16 cellular contexts compared by ENCODE assay signal in the genomic region with DNA sequence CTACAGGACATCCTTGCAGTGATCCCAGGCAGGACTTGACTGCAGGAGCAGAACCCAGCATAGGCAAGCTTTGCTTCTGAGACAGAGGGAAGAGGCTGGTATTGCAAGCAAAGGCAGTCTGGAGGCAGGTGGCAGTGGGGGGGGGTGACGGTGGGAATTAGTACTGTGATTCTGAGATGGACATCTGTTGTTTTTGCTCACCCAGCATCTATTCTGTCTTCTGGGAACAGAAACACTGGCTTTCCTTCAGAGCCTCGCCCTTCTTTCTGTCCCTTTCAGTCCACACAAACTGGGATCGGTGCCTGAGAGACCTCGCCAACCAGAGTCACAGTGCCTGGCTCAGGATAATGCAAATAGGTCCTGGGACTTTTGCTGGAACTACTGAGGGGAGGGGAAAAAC. TPM values are rescaled to one million over a fixed set of nuclear protein-coding genes. Genes with fewer than 3 reads are reported as not detected.
A peak's percentile ranks its signal among the peaks of the same experiment; 100 is the strongest.
DNase-seq lines count a peak whose midpoint lies in the region; ATAC-seq and TF ChIP-seq lines count a peak whose summit lies in the region.
"Had no signal": no experiment of that assay in that cellular context is flagged by ENCODE, and none has a peak within 500 bp of the region (broad histone marks: within the 10 kb centered on the region; RNA-seq: fewer than 3 reads in every experiment).

No MANE protein-coding gene starts in this region.

- TF ChIP-seq CTCF in LNCaP clone FGC (IDR thresholded peaks at IDR 0.05; ENCODE audit: control insufficient read depth, extremely low read depth, insufficient read depth): no peak
- TF ChIP-seq CTCF in HFFc6 (IDR thresholded peaks at IDR 0.05): no peak

- no peaks in the 10 kb centered on the region for H3K27me3 ChIP-seq in adipocyte (replicated peaks; ENCODE audit: control insufficient read depth, insufficient read depth, low read length)
- H3K27me3 ChIP-seq: heart right ventricle, upper lobe of right lung had no signal

- intact Hi-C loops in sciatic nerve (cut with DNase I): no loop called here

- H3K4me1 Mint-ChIP-seq in HFFc6 (ENCODE audit: low read depth): peaks cover 40% of the 10 kb centered on the region

- no peak overlapping the region for H3K4me3 ChIP-seq in LNCaP clone FGC (ENCODE audit: low read depth, low read length)
- H3K4me3 ChIP-seq in adipocyte (ENCODE audit: low read length): no peak overlapping the region
- H3K4me3 ChIP-seq: coronary artery, heart right ventricle, upper lobe of right lung had no signal

- no peaks in the 10 kb centered on the region for H3K9me3 ChIP-seq in adipocyte (ENCODE audit: control insufficient read depth, low read length)
- H3K9me3 ChIP-seq: heart right ventricle, upper lobe of right lung had no signal

- no peaks in the 10 kb centered on the region; the same call in none of the 2 replicates for H3K27me3 Mint-ChIP-seq in HFFc6 (ENCODE audit: insufficient read depth)
- H3K27me3 Mint-ChIP-seq: activated T-cell treated with anti-CD3 and anti-CD28 coated beads, Interleukin-2, amount 50 U/mL, for 24 hours had no signal

- peaks cover 25% of the 10 kb centered on the region for H3K36me3 Mint-ChIP-seq in HFFc6 (ENCODE audit: low read depth)

- peaks cover 57% of the 10 kb centered on the region for H3K36me3 ChIP-seq in adipocyte (ENCODE audit: control insufficient read depth, insufficient read depth, low read length, severe bottlenecking)

- no peak overlapping the region for H3K27ac Mint-ChIP-seq in HFFc6
- H3K27ac Mint-ChIP-seq: activated T-cell treated with anti-CD3 and anti-CD28 coated beads, Interleukin-2, amount 50 U/mL, for 24 hours had no signal

- H3K9me3 Mint-ChIP-seq in HFFc6: no peaks in the 10 kb centered on the region
- H3K9me3 Mint-ChIP-seq: activated T-cell treated with anti-CD3 and anti-CD28 coated beads, Interleukin-2, amount 50 U/mL, for 24 hours had no signal

- ATAC-seq in sciatic nerve (peak; percentile 52), GM18511 (IDR thresholded peaks at IDR 0.05; ENCODE audit: unreplicated experiment) (no peak)

- H3K9ac ChIP-seq in adipocyte (ENCODE audit: low read length): peak overlapping the region; percentile 37

- no peak overlapping the region for H3K4me3 Mint-ChIP-seq in HFFc6
- H3K4me3 Mint-ChIP-seq: activated T-cell treated with anti-CD3 and anti-CD28 coated beads, Interleukin-2, amount 50 U/mL, for 24 hours had no signal

- DNase-seq in LNCaP clone FGC (ENCODE audit: low read depth) (peak; percentile 65), adipocyte (ENCODE audit: low read depth) (no peak), hypothalamus (lab: John Stamatoyannopoulos, UW) (peak in 38 of 51 donors; percentile 9 to 81 (median 56)), sciatic nerve (ENCODE audit: low spot score) (no peak), NCI-H226 (no peak), HFFc6 (no peak), HuH-7 (ENCODE audit: low spot score) (no peak)
- DNase-seq: activated T-cell treated with anti-CD3 and anti-CD28 coated beads, Interleukin-2, amount 50 U/mL, for 24 hours; heart right ventricle; left cardiac atrium; NCI-H187; SIG-M5; T1000; upper lobe of right lung had no signal

- H3K4me1 ChIP-seq in adipocyte (ENCODE audit: control insufficient read depth, insufficient read depth, low read length): peaks cover 23% of the 10 kb centered on the region
- H3K4me1 ChIP-seq: upper lobe of right lung had no signal

RNA-seq across cellular contexts. Expression of a gene that starts 31.2 kb away (rescaled TPM):
- total RNA-seq in sciatic nerve: 2.2 TPM
- under 1 TPM in 2 of 6 experiments, not detected in 4; 0.24 to 0.28 TPM for total RNA-seq in HFFc6 (2021; fragmentation: NEBNext Ultra II Directional; extraction: Animal tissue kit (Norgen Biotek cat#: 25700))

RNA-seq across cellular contexts. Expression of a gene that starts 40.2 kb away (rescaled TPM):
- total RNA-seq in sciatic nerve: 31.8 TPM
- total RNA-seq in HFFc6 (2021; fragmentation: NEBNext Ultra II Directional; extraction: Animal tissue kit (Norgen Biotek cat#: 25700)): 10 to 100 TPM; 40.5 to 48.8 (median 43.3) TPM

RNA-seq across cellular contexts. Expression of a gene that starts 41.7 kb away (rescaled TPM):
- total RNA-seq in sciatic nerve: 47.1 TPM
- 100 to 1,000 TPM in 1 of 6 experiments, 10 to 100 TPM in 5; 89.1 to 101 (median 89.9) TPM for total RNA-seq in HFFc6 (2021; fragmentation: NEBNext Ultra II Directional; extraction: Animal tissue kit (Norgen Biotek cat#: 25700))

Comparison
In these comparisons a context has a peak if more than half of its experiments do, and no peak if none do; other contexts are left out.
1. DNase-seq: peak in LNCaP clone FGC (single experiment) and hypothalamus (38 of 51); none in adipocyte (single experiment), sciatic nerve (single experiment), NCI-H226 (single experiment), HFFc6 (single experiment) and HuH-7 (single experiment).